ENCODE assay signal across 21 cellular contexts in the genomic region with DNA sequence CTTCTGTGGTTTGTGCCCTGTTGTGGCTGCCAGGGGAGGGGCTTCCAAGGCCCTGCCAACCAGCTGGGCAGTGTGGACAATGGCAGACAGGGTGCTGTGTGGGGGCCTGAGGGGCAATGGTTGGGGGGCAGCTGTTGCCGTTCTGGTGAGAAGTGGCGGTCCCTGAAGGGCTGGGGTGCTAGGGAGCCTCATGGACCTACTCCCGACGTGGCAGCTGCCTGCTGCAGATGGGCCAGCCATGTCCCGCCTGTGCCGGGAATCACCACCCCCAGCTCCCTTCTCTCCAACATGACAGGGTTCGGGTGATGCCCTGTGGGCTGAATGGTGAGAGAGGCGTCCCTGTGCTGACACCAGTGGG.
A peak's percentile ranks its signal among the peaks of the same experiment; 100 is the strongest.
DNase-seq lines count a peak whose midpoint lies in the region; ATAC-seq and TF ChIP-seq lines count a peak whose summit lies in the region.
"Had no signal": no experiment of that assay in that cellular context is flagged by ENCODE, and none has a peak within 500 bp of the region (broad histone marks: within the 10 kb centered on the region; RNA-seq: fewer than 3 reads in every experiment).

No MANE protein-coding gene starts in this region.

- peak; percentile 2 for DNase-seq in activated CD4-positive, alpha-beta T cell treated with anti-CD3 and anti-CD28 coated beads for 36 hours
- DNase-seq in activated CD4-positive, alpha-beta T cell treated with anti-CD3 and anti-CD28 coated beads for 4 hours: no peak
- DNase-seq in WTC11 (ENCODE audit: low spot score): peak; percentile 6
- peak in 2 of 3 donors; percentile 37 to 42 for DNase-seq in right cardiac atrium
- DNase-seq in sigmoid colon: peak; percentile 44
- no peak for DNase-seq in activated gamma-delta T cell treated with Interleukin-2 at 50 U/mL for 16 hours
- no peak for DNase-seq in foreskin melanocyte
- DNase-seq: CD4-positive, CD25-positive, alpha-beta regulatory T cell; effector memory CD4-positive, alpha-beta T cell; hypothalamus; NCI-H2029 treated with DMSO at 0.1 percent for 48 hours; NCI-H446 treated with DMSO at 0.1 percent for 48 hours; SHP77 treated with DMSO at 0.1 percent for 48 hours had no signal

- no peaks in the 10 kb centered on the region for H3K36me3 Mint-ChIP-seq in activated CD4-positive, alpha-beta T cell treated with anti-CD3 and anti-CD28 coated beads for 36 hours (ENCODE audit: low read depth)
- no peaks in the 10 kb centered on the region for H3K36me3 Mint-ChIP-seq in WTC11

- POLR2A ChIA-PET in activated CD4-positive, alpha-beta T cell treated with anti-CD3 and anti-CD28 coated beads for 36 hours (lab: Charles Lee): no interaction called here
- POLR2A ChIA-PET in WTC11 (lab: Charles Lee): interaction anchor here (0.7 kb wide), 1 partner anchor 9 kb away, joined by 3 read pairs; no protein-coding TSS in a partner anchor

- H3K36me3 ChIP-seq in sigmoid colon: no peaks in the 10 kb centered on the region
- H3K36me3 ChIP-seq: cardiac muscle cell, tibial nerve had no signal

- 72% methylated on average over 8 of the region's 8 CpGs for WGBS in right cardiac atrium
- WGBS in sigmoid colon, 2 donors: 77 to 80% methylated on average over 8 of the region's 8 CpGs

- no peaks in the 10 kb centered on the region for H3K9me3 ChIP-seq in right cardiac atrium (ENCODE audit: control insufficient read depth, low read length)
- no peaks in the 10 kb centered on the region for H3K9me3 ChIP-seq in sigmoid colon
- H3K9me3 ChIP-seq: tibial nerve had no signal

- H3K9me3 Mint-ChIP-seq in activated CD4-positive, alpha-beta T cell treated with anti-CD3 and anti-CD28 coated beads for 36 hours (ENCODE audit: low read depth): no peaks in the 10 kb centered on the region
- H3K9me3 Mint-ChIP-seq in WTC11: no peaks in the 10 kb centered on the region
- H3K9me3 Mint-ChIP-seq: activated B cell treated with CpG ODN at 0.5 μM for 24 hours; CD4-positive, CD25-positive, alpha-beta regulatory T cell had no signal

- TF ChIP-seq POLR2A in sigmoid colon (IDR thresholded peaks at IDR 0.05): no peak

- CTCF ChIA-PET in activated CD4-positive, alpha-beta T cell treated with anti-CD3 and anti-CD28 coated beads for 36 hours (lab: Charles Lee): interaction anchor here (0.6 kb wide), 1 partner anchor 13 kb away, joined by 3 read pairs; no protein-coding TSS in a partner anchor
- CTCF ChIA-PET in WTC11 (lab: Charles Lee): no interaction called here

- H3K4me1 ChIP-seq in right cardiac atrium (ENCODE audit: control insufficient read depth, insufficient read depth, low read length): no peaks in the 10 kb centered on the region
- no peaks in the 10 kb centered on the region for H3K4me1 ChIP-seq in sigmoid colon
- H3K4me1 ChIP-seq: parathyroid adenoma, tibial nerve had no signal

- H3K4me3 Mint-ChIP-seq in activated CD4-positive, alpha-beta T cell treated with anti-CD3 and anti-CD28 coated beads for 36 hours: no peak overlapping the region
- no peak overlapping the region for H3K4me3 Mint-ChIP-seq in WTC11
- H3K4me3 Mint-ChIP-seq: activated B cell treated with CpG ODN at 0.5 μM for 24 hours; CD4-positive, CD25-positive, alpha-beta regulatory T cell; T-helper 17 cell had no signal

- TF ChIP-seq CTCF in WTC11 (IDR thresholded peaks at IDR 0.05) (no peak), sigmoid colon (IDR thresholded peaks at IDR 0.05) (no peak)

- no peaks in the 10 kb centered on the region for H3K4me1 Mint-ChIP-seq in activated CD4-positive, alpha-beta T cell treated with anti-CD3 and anti-CD28 coated beads for 36 hours
- no peaks in the 10 kb centered on the region for H3K4me1 Mint-ChIP-seq in WTC11

- H3K27ac Mint-ChIP-seq in activated CD4-positive, alpha-beta T cell treated with anti-CD3 and anti-CD28 coated beads for 36 hours: no peak overlapping the region
- no peak overlapping the region for H3K27ac Mint-ChIP-seq in WTC11
- H3K27ac Mint-ChIP-seq: activated B cell treated with CpG ODN at 0.5 μM for 24 hours; CD4-positive, CD25-positive, alpha-beta regulatory T cell; T-helper 17 cell had no signal

- H3K27me3 ChIP-seq in right cardiac atrium (ENCODE audit: control insufficient read depth, insufficient read depth) (no peaks in the 10 kb centered on the region), sigmoid colon (no peaks in the 10 kb centered on the region)
- H3K27me3 ChIP-seq: tibial nerve had no signal

- no peaks in the 10 kb centered on the region for H3K27me3 Mint-ChIP-seq in activated CD4-positive, alpha-beta T cell treated with anti-CD3 and anti-CD28 coated beads for 36 hours
- H3K27me3 Mint-ChIP-seq in WTC11 (ENCODE audit: low read depth): peaks cover 26% of the 10 kb centered on the region
- H3K27me3 Mint-ChIP-seq: activated B cell treated with CpG ODN at 0.5 μM for 24 hours; CD4-positive, CD25-positive, alpha-beta regulatory T cell; T-helper 17 cell had no signal

- intact Hi-C loops in activated CD4-positive, alpha-beta T cell treated with anti-CD3 and anti-CD28 coated beads for 36 hours (cut with DNase I, micrococcal nuclease): no loop called here
- intact Hi-C loops in right cardiac atrium (cut with DNase I) (loop anchor here in 1 of 4 donors (10.0 kb wide), 1 partner anchor 224 kb away; no protein-coding TSS in a partner anchor), sigmoid colon (cut with DNase I) (no loop called here)

- H3K4me3 ChIP-seq in right cardiac atrium (ENCODE audit: low read length) (no peak overlapping the region), sigmoid colon (no peak overlapping the region)
- H3K4me3 ChIP-seq: cardiac muscle cell, K562, smooth muscle cell, tibial nerve had no signal

- no peak for ATAC-seq in activated CD4-positive, alpha-beta T cell treated with anti-CD3 and anti-CD28 coated beads for 36 hours
- ATAC-seq in WTC11 (no peak), right cardiac atrium (no peak), HG03378 (IDR thresholded peaks at IDR 0.05; ENCODE audit: unreplicated experiment) (no peak)
- ATAC-seq: K562, T-helper 17 cell had no signal

- no peak for TF ChIP-seq EP300 in sigmoid colon (IDR thresholded peaks at IDR 0.05)

- H3K27ac ChIP-seq in right cardiac atrium (ENCODE audit: low read length) (no peak overlapping the region), sigmoid colon (no peak overlapping the region)
- H3K27ac ChIP-seq: cardiac muscle cell, parathyroid adenoma, tibial nerve had no signal

TF ChIP-seq in WTC11, 78 proteins besides CTCF, POLR2A, EP300 and RAD21 (continues in another document):
- TF ChIP-seq, protein P1, sequence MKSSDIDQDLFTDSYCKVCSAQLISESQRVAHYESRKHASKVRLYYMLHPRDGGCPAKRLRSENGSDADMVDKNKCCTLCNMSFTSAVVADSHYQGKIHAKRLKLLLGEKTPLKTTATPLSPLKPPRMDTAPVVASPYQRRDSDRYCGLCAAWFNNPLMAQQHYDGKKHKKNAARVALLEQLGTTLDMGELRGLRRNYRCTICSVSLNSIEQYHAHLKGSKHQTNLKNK (CRISPR knock-in tag; IDR thresholded peaks at IDR 0.05): no peak
- no peak for TF ChIP-seq MLX (CRISPR knock-in tag; IDR thresholded peaks at IDR 0.05)
- TF ChIP-seq, protein P2, sequence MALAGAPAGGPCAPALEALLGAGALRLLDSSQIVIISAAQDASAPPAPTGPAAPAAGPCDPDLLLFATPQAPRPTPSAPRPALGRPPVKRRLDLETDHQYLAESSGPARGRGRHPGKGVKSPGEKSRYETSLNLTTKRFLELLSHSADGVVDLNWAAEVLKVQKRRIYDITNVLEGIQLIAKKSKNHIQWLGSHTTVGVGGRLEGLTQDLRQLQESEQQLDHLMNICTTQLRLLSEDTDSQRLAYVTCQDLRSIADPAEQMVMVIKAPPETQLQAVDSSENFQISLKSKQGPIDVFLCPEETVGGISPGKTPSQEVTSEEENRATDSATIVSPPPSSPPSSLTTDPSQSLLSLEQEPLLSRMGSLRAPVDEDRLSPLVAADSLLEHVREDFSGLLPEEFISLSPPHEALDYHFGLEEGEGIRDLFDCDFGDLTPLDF (CRISPR knock-in tag; IDR thresholded peaks at IDR 0.05): no peak
- no peak for TF ChIP-seq JAZF1 (CRISPR knock-in tag; IDR thresholded peaks at IDR 0.05)
- TF ChIP-seq ZNF138 (CRISPR knock-in tag; conservative IDR thresholded peaks at IDR 0.05): no peak
- TF ChIP-seq GRHL2 (CRISPR knock-in tag; IDR thresholded peaks at IDR 0.05; ENCODE audit: insufficient replicate concordance, severe bottlenecking): no peak
- TF ChIP-seq OVOL2 (CRISPR knock-in tag; IDR thresholded peaks at IDR 0.05; ENCODE audit: borderline replicate concordance): no peak
- TF ChIP-seq CBFB (CRISPR knock-in tag; IDR thresholded peaks at IDR 0.05; ENCODE audit: low read depth): no peak
- TF ChIP-seq ATF6 (CRISPR knock-in tag; IDR thresholded peaks at IDR 0.05): no peak
- TF ChIP-seq CREB1 (CRISPR knock-in tag; IDR thresholded peaks at IDR 0.05): no peak
- TF ChIP-seq ESRRA (CRISPR knock-in tag; IDR thresholded peaks at IDR 0.05; ENCODE audit: borderline replicate concordance): no peak
- TF ChIP-seq SMAD4 (CRISPR knock-in tag; IDR thresholded peaks at IDR 0.05): no peak
- TF ChIP-seq NFATC4 (CRISPR knock-in tag; IDR thresholded peaks at IDR 0.05): no peak
- TF ChIP-seq EMX1 (CRISPR knock-in tag; IDR thresholded peaks at IDR 0.05): no peak
- TF ChIP-seq TCF7 (CRISPR knock-in tag; IDR thresholded peaks at IDR 0.05; ENCODE audit: low read depth): no peak

Comparison
In these comparisons a context has a peak if more than half of its experiments do, and no peak if none do; other contexts are left out.
1. DNase-seq: peak in activated CD4-positive, alpha-beta T cell treated with anti-CD3 and anti-CD28 coated beads for 36 hours (single experiment), WTC11 (single experiment), right cardiac atrium (2 of 3) and sigmoid colon (single experiment); none in activated CD4-positive, alpha-beta T cell treated with anti-CD3 and anti-CD28 coated beads for 4 hours (0 of 2), activated gamma-delta T cell treated with Interleukin-2 at 50 U/mL for 16 hours (single experiment) and foreskin melanocyte (single experiment).